In genomic region chr3:179653106-179653776, GRCh38 we compare ENCODE assay signal across 8 cellular contexts. TPM values are rescaled to one million over a fixed set of nuclear protein-coding genes. Genes with fewer than 3 reads are reported as not detected.
DNase-seq lines count a peak whose midpoint lies in the region; ATAC-seq and TF ChIP-seq lines count a peak whose summit lies in the region.

No MANE protein-coding gene starts in this region.

- ATAC-seq in GM19468 (IDR thresholded peaks at IDR 0.05; ENCODE audit: extremely low read depth, unreplicated experiment) (peak; percentile 37), mucosa of descending colon (peak; percentile 83)

- no peaks in the 10 kb centered on the region for H3K9me3 ChIP-seq in mucosa of descending colon

- intact Hi-C loops in mucosa of descending colon (cut with DNase I, micrococcal nuclease): no loop called here

- peak overlapping the region; percentile 80 for H3K4me3 ChIP-seq in HL-60 (replicated peaks; ENCODE audit: insufficient read depth, low read length)
- peak overlapping the region; percentile 74 for H3K4me3 ChIP-seq in epithelial cell of esophagus (ENCODE audit: low read length)
- peak overlapping the region; percentile 61 for H3K4me3 ChIP-seq in mucosa of descending colon

- no peaks in the 10 kb centered on the region for H3K36me3 ChIP-seq in mucosa of descending colon (ENCODE audit: low read depth)

- peaks cover 3% of the 10 kb centered on the region for H3K4me1 ChIP-seq in mucosa of descending colon (ENCODE audit: low read depth)

- in situ Hi-C loops in Caki2 (cut with HindIII; ENCODE audit: low pct_unique_long_range_greater_than_20kb, low sequenced_read_pairs): no loop called here

- TF ChIP-seq CTCF in HL-60 (IDR thresholded peaks at IDR 0.05; ENCODE audit: insufficient read depth, low read length) (no peak), epithelial cell of esophagus (IDR thresholded peaks at IDR 0.05; ENCODE audit: insufficient read depth, low read depth, low read length, missing control alignments) (no peak), mucosa of descending colon (IDR thresholded peaks at IDR 0.05) (no peak)

- DNase-seq in Caki2 (ENCODE audit: low read depth): peak; percentile 84
- peak; percentile 50 to 82 for DNase-seq in HL-60 (ENCODE audit: low read depth in 1 of 2, low spot score in 1 of 2)
- DNase-seq in NOMO-1 treated with dmso at 0.1 percent for 144 hours (lab: John Stamatoyannopoulos, UW; ENCODE audit: unreplicated experiment): peak; percentile 52
- peak; percentile 57 for DNase-seq in activated T-cell treated with anti-CD3 and anti-CD28 coated beads for 24 hours (ENCODE audit: low read depth)
- DNase-seq in epithelial cell of esophagus (ENCODE audit: low read depth): peak; percentile 85
- DNase-seq in mucosa of descending colon: peak; percentile 66 to 83 (median 79)
- peak; percentile 21 to 31 for DNase-seq in stimulated activated CD8-positive, alpha-beta memory T cell treated with anti-CD3 and anti-CD28 coated beads, Interleukin-4, amount 100 ng/mL, for 1 hour (ENCODE audit: low read depth in 2 of 2, low spot score in 1 of 2)

- peak overlapping the region; percentile 91 for H3K27ac ChIP-seq in HL-60 (replicated peaks)

- no peaks in the 10 kb centered on the region for H3K27me3 ChIP-seq in HL-60 (ENCODE audit: insufficient read depth, poor library complexity, severe bottlenecking)

RNA-seq across cellular contexts. Expression of gene USP13, which starts 0.4 kb away (rescaled TPM):
- 16.7 and 18.5 TPM in 2 replicates for total RNA-seq in Caki2 (2014; rRNA removed; shearing (Covaris generic); ENCODE audit: low replicate concordance)
- total RNA-seq in mucosa of descending colon: 1 to 10 TPM; 3.6 to 9.3 (median 5.5) TPM

RNA-seq across cellular contexts. Expression of gene NDUFB5, which starts 48.6 kb away (rescaled TPM):
- total RNA-seq in Caki2 (2014; rRNA removed; shearing (Covaris generic); ENCODE audit: low replicate concordance): 271 and 320 TPM in 2 replicates
- total RNA-seq in mucosa of descending colon: 100 to 1,000 TPM; 123 to 139 (median 138) TPM

RNA-seq across cellular contexts. Expression of gene MRPL47, which starts 48.8 kb away (rescaled TPM):
- total RNA-seq in Caki2 (2014; rRNA removed; shearing (Covaris generic); ENCODE audit: low replicate concordance): 83.8 and 91.6 TPM in 2 replicates
- 10 to 100 TPM; 26.1 to 36.8 (median 27.3) TPM for total RNA-seq in mucosa of descending colon

Comparison
In these comparisons a context has a peak if more than half of its experiments do, and no peak if none do; other contexts are left out.
1. Peak in every context shown above with its lines: DNase-seq, ATAC-seq, H3K4me3 ChIP-seq and H3K27ac ChIP-seq.
2. DNase-seq: peak in every context shown above with its lines; median percentile 85 in epithelial cell of esophagus; 84 in Caki2; 79 in mucosa of descending colon; 66 in HL-60; 57 in activated T-cell treated with anti-CD3 and anti-CD28 coated beads for 24 hours; 52 in NOMO-1 treated with dmso at 0.1 percent for 144 hours; 26 in stimulated activated CD8-positive, alpha-beta memory T cell treated with anti-CD3 and anti-CD28 coated beads, Interleukin-4, amount 100 ng/mL, for 1 hour.